ENCODE assay signal across 8 cellular contexts in genomic region chr16:89473791-89474414, GRCh38. TPM values are rescaled to one million over a fixed set of nuclear protein-coding genes. Genes with fewer than 3 reads are reported as not detected.
DNase-seq lines count a peak whose midpoint lies in the region; ATAC-seq and TF ChIP-seq lines count a peak whose summit lies in the region.

No MANE protein-coding gene starts in this region.

- no peaks in the 10 kb centered on the region for H3F3A ChIP-seq in neural cell (ENCODE audit: insufficient read depth, low read length, poor library complexity, severe bottlenecking)

- H2AFZ ChIP-seq in DND-41 (ENCODE audit: low read depth, low read length) (no peak overlapping the region), neural cell (ENCODE audit: low read depth, low read length) (no peak overlapping the region)

- ATAC-seq in DND-41 (ENCODE audit: insufficient read depth, low read depth), result peak; percentile 64
- ATAC-seq in GM21529 (IDR thresholded peaks at IDR 0.05; ENCODE audit: unreplicated experiment), result no peak

- DNase-seq in DND-41 (peak; percentile 48), OCI-M1 (lab: John Stamatoyannopoulos, UW) (peak; percentile 46), NCI-H2171 treated with DMSO at 0.1 percent for 48 hours (lab: John Stamatoyannopoulos, UW) (no peak)
- no peak for DNase-seq in stimulated activated CD4-positive, alpha-beta T cell treated with anti-CD3 and anti-CD28 coated beads, Interleukin-4, amount 100 ng/mL, for 4 hours
- DNase-seq in activated effector memory CD4-positive, alpha-beta T cell treated with anti-CD3 and anti-CD28 coated beads, Interleukin-2, amount 50 U/mL, for 16 hours, result no peak

- peak overlapping the region; percentile 14 for H3K4me3 Mint-ChIP-seq in dendritic cell treated with granulocyte-macrophage colony-stimulating factor and Interleukin-4, amounts not matched to agents 40 ng/mL and 50 ng/mL, for 4 days

- peaks cover 45% of the 10 kb centered on the region for H3K36me3 ChIP-seq in DND-41 (ENCODE audit: insufficient read depth, low read length)
- no peaks in the 10 kb centered on the region for H3K36me3 ChIP-seq in neural cell (ENCODE audit: insufficient read depth, low read length)

- peaks cover 30% of the 10 kb centered on the region for H3K4me1 ChIP-seq in DND-41 (ENCODE audit: insufficient read depth, low read length)

- no peak overlapping the region for H3K4me3 ChIP-seq in DND-41 (ENCODE audit: low read depth in 1 of 2, low read length in 2 of 2)
- H3K4me3 ChIP-seq in neural cell (ENCODE audit: low read length), result peak overlapping the region; percentile 61

- H3K9me3 ChIP-seq in DND-41 (ENCODE audit: insufficient read depth, low read length, severe bottlenecking) (no peaks in the 10 kb centered on the region), neural cell (ENCODE audit: low read length) (no peaks in the 10 kb centered on the region)

- H4K20me1 ChIP-seq in DND-41 (ENCODE audit: insufficient read depth, low read length) (peaks cover 97% of the 10 kb centered on the region), neural cell (ENCODE audit: insufficient read depth) (no peaks in the 10 kb centered on the region)

- H3K27ac Mint-ChIP-seq in dendritic cell treated with granulocyte-macrophage colony-stimulating factor and Interleukin-4, amounts not matched to agents 40 ng/mL and 50 ng/mL, for 4 days, result peak overlapping the region; percentile 60

- H3K9ac ChIP-seq in DND-41 (ENCODE audit: low read depth, low read length) (no peak overlapping the region), neural cell (ENCODE audit: low read length) (no peak overlapping the region)

- H3K9me2 ChIP-seq in neural cell (ENCODE audit: insufficient read depth, low read length), result no peaks in the 10 kb centered on the region

- H3K27ac ChIP-seq in DND-41 (ENCODE audit: low read length) (no peak overlapping the region), neural cell (ENCODE audit: low read length) (peak overlapping the region; percentile 90)

- TF ChIP-seq EP300 in neural cell (conservative IDR thresholded peaks at IDR 0.05; ENCODE audit: poor library complexity, severe bottlenecking), result no peak

- H3K9me3 Mint-ChIP-seq in dendritic cell treated with granulocyte-macrophage colony-stimulating factor and Interleukin-4, amounts not matched to agents 40 ng/mL and 50 ng/mL, for 4 days, result no peaks in the 10 kb centered on the region

- no peak for TF ChIP-seq CTCF in DND-41 (IDR thresholded peaks at IDR 0.05; ENCODE audit: borderline replicate concordance, extremely low read depth, low read length, poor library complexity, severe bottlenecking)
- TF ChIP-seq CTCF in neural cell (IDR thresholded peaks at IDR 0.05; ENCODE audit: poor library complexity, severe bottlenecking), result no peak

- no peaks in the 10 kb centered on the region for H3K36me3 Mint-ChIP-seq in dendritic cell treated with granulocyte-macrophage colony-stimulating factor and Interleukin-4, amounts not matched to agents 40 ng/mL and 50 ng/mL, for 4 days (ENCODE audit: low read depth)

- intact Hi-C loops in dendritic cell treated with granulocyte-macrophage colony-stimulating factor and Interleukin-4, amounts not matched to agents 40 ng/mL and 50 ng/mL, for 4 days (cut with micrococcal nuclease), result loop anchor here (5.0 kb wide), 1 partner anchor 33 kb away; the partner anchor contains the start of gene SPG7

- H3K4me2 ChIP-seq in DND-41 (ENCODE audit: insufficient read depth, low read length), result no peak overlapping the region
- no peak overlapping the region for H3K4me2 ChIP-seq in neural cell (ENCODE audit: low read length)

- peaks cover 95% of the 10 kb centered on the region for H3K4me1 Mint-ChIP-seq in dendritic cell treated with granulocyte-macrophage colony-stimulating factor and Interleukin-4, amounts not matched to agents 40 ng/mL and 50 ng/mL, for 4 days (ENCODE audit: low read depth)

- peaks cover 100% of the 10 kb centered on the region for H3K79me2 ChIP-seq in DND-41 (ENCODE audit: insufficient read depth, low read length)
- peaks cover 94% of the 10 kb centered on the region for H3K79me2 ChIP-seq in neural cell (replicated peaks; ENCODE audit: insufficient read depth, low read length)

- no peak for TF ChIP-seq RAD21 in neural cell (conservative IDR thresholded peaks at IDR 0.05)

- no peaks in the 10 kb centered on the region for H3K27me3 Mint-ChIP-seq in dendritic cell treated with granulocyte-macrophage colony-stimulating factor and Interleukin-4, amounts not matched to agents 40 ng/mL and 50 ng/mL, for 4 days

- H3K27me3 ChIP-seq in DND-41 (ENCODE audit: insufficient read depth, low read length, poor library complexity), result no peaks in the 10 kb centered on the region
- no peaks in the 10 kb centered on the region for H3K27me3 ChIP-seq in neural cell (ENCODE audit: insufficient read depth, low read depth, low read length)

TF ChIP-seq in neural cell, 6 proteins besides CTCF, POLR2A, EP300 and RAD21:
- TF ChIP-seq POLR2AphosphoS5 (IDR thresholded peaks at IDR 0.05), result no peak
- TF ChIP-seq SMC3 (conservative IDR thresholded peaks at IDR 0.05; ENCODE audit: poor library complexity), result no peak
- TF ChIP-seq TAF1 (IDR thresholded peaks at IDR 0.05; ENCODE audit: low read depth), result no peak
- no peak for TF ChIP-seq REST (IDR thresholded peaks at IDR 0.05; ENCODE audit: borderline replicate concordance)
- no peak for TF ChIP-seq EZH2 (IDR thresholded peaks at IDR 0.05; ENCODE audit: borderline replicate concordance, insufficient read depth, low read length, poor library complexity, severe bottlenecking)
- TF ChIP-seq MXI1 (conservative IDR thresholded peaks at IDR 0.05; ENCODE audit: poor library complexity, severe bottlenecking), result no peak

RNA-seq across cellular contexts. Expression of gene ANKRD11, which starts 16.5 kb away (rescaled TPM):
- 32.5 and 53.7 TPM in 2 replicates for polyA plus RNA-seq in neural cell
- 63.3 and 67.7 TPM in 2 replicates for polyA minus RNA-seq in neural cell

RNA-seq across cellular contexts. Expression of gene SPG7, which starts 34.3 kb away (rescaled TPM):
- polyA plus RNA-seq in neural cell, result 216 and 248 TPM in 2 replicates
- 121 and 129 TPM in 2 replicates for polyA minus RNA-seq in neural cell

Comparison
In these comparisons a context has a peak if more than half of its experiments do, and no peak if none do; other contexts are left out.
1. DNase-seq: peak in DND-41 (single experiment) and OCI-M1 (single experiment); none in stimulated activated CD4-positive, alpha-beta T cell treated with anti-CD3 and anti-CD28 coated beads, Interleukin-4, amount 100 ng/mL, for 4 hours (0 of 2), NCI-H2171 treated with DMSO at 0.1 percent for 48 hours (single experiment) and activated effector memory CD4-positive, alpha-beta T cell treated with anti-CD3 and anti-CD28 coated beads, Interleukin-2, amount 50 U/mL, for 16 hours (single experiment).